30 cellular contexts compared by ENCODE assay signal in the genomic region with DNA sequence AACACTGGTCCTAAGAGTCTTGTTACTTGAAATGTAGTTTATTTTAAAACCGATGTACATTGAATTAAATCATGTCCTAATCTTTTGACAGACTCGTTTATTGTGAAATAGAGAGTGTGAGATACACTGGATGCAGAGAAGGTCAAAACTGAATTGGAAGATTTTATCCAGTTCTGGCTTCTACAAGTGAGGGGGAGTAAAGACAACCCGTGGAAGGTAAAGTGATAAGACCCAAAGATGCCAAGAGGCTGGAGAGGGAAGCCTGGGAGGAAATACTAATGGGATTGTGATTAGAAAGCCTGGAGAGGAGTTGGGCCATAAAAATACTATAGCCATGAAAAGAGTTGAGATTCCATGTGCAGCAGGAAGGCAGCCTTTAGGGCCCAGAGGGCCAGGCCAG.
"Had no signal": no experiment of that assay in that cellular context is flagged by ENCODE, and none has a peak within 500 bp of the region (broad histone marks: within the 10 kb centered on the region; RNA-seq: fewer than 3 reads in every experiment).

No MANE protein-coding gene starts in this region.

- H3K27ac ChIP-seq: neural progenitor cell, ovary, parathyroid adenoma, psoas muscle, right lobe of liver, sigmoid colon, suprapubic skin, testis, tibial artery, transverse colon, upper lobe of right lung, uterus had no signal

- H3K27ac Mint-ChIP-seq: natural killer cell; nephron; neural progenitor cell; progenitor cell of endocrine pancreas; stimulated activated memory B cell treated with anti-CD40 and anti-IgM and Interleukin-4, amounts not matched to agents 10 μg/mL and 1 μg/mL and 100 μg/mL, for 72 hours; type B pancreatic cell had no signal

- H3K27me3 Mint-ChIP-seq: progenitor cell of endocrine pancreas; stimulated activated memory B cell treated with anti-CD40 and anti-IgM and Interleukin-4, amounts not matched to agents 10 μg/mL and 1 μg/mL and 100 μg/mL, for 72 hours; stimulated activated naive CD8-positive, alpha-beta T cell treated with anti-CD3 and anti-CD28 coated beads, Interleukin-15, amount 100 ng/mL, for 72 hours; type B pancreatic cell had no signal

- H3K36me3 ChIP-seq: neural progenitor cell, ovary, right lobe of liver, sigmoid colon, suprapubic skin, tibial artery, transverse colon, upper lobe of right lung, uterus had no signal

- H3K4me1 ChIP-seq: neural progenitor cell, parathyroid adenoma, psoas muscle, right lobe of liver, sigmoid colon, suprapubic skin, testis, tibial artery, transverse colon, upper lobe of right lung, uterus had no signal

- DNase-seq: natural killer cell; occipital lobe; ovary; posterior cingulate gyrus; psoas muscle; right cardiac atrium; right lobe of liver; sigmoid colon; small intestine; stimulated activated CD4-positive, alpha-beta T cell treated with anti-CD3 and anti-CD28 coated beads, Interleukin-15, amount 100 ng/mL, for 24 hours; stimulated activated CD4-positive, alpha-beta T cell treated with anti-CD3 and anti-CD28 coated beads, Interleukin-2, amount 100 ng/mL, for 24 hours; stimulated activated CD4-positive, alpha-beta T cell treated with anti-CD3 and anti-CD28 coated beads, Interleukin-4, amount 100 ng/mL, for 1 hour; stimulated activated CD4-positive, alpha-beta T cell treated with anti-CD3 and anti-CD28 coated beads, Interleukin-4, amount 100 ng/mL, for 4 hours; stimulated activated CD8-positive, alpha-beta memory T cell treated with anti-CD3 and anti-CD28 coated beads, Interleukin-4, amount 100 ng/mL, for 48 hours; stimulated activated naive CD4-positive, alpha-beta T cell; stimulated activated naive CD8-positive, alpha-beta T cell treated with anti-CD3 and anti-CD28 coated beads, Interleukin-15, amount 100 ng/mL, for 72 hours; stimulated activated naive CD8-positive, alpha-beta T cell treated with anti-CD3 and anti-CD28 coated beads, Interleukin-15, Interleukin-2, amounts not matched to agents 100 U/mL and 50 U/mL, for 24 hours; substantia nigra; testis; tibial artery; transverse colon; upper lobe of right lung; uterus had no signal

- H3K27me3 ChIP-seq: neural progenitor cell, ovary, right lobe of liver, sigmoid colon, suprapubic skin, testis, tibial artery, transverse colon, upper lobe of right lung, uterus had no signal

- H3K4me2 ChIP-seq: neural progenitor cell had no signal

- H3K4me1 Mint-ChIP-seq: natural killer cell; nephron; stimulated activated memory B cell treated with anti-CD40 and anti-IgM and Interleukin-4, amounts not matched to agents 10 μg/mL and 1 μg/mL and 100 μg/mL, for 72 hours; stimulated activated naive CD8-positive, alpha-beta T cell treated with anti-CD3 and anti-CD28 coated beads, Interleukin-15, amount 100 ng/mL, for 72 hours had no signal

- H3K9me3 Mint-ChIP-seq: nephron; neural progenitor cell; stimulated activated memory B cell treated with anti-CD40 and anti-IgM and Interleukin-4, amounts not matched to agents 10 μg/mL and 1 μg/mL and 100 μg/mL, for 72 hours; stimulated activated naive CD8-positive, alpha-beta T cell treated with anti-CD3 and anti-CD28 coated beads, Interleukin-15, amount 100 ng/mL, for 72 hours; type B pancreatic cell had no signal

- H3K36me3 Mint-ChIP-seq: neural progenitor cell; stimulated activated memory B cell treated with anti-CD40 and anti-IgM and Interleukin-4, amounts not matched to agents 10 μg/mL and 1 μg/mL and 100 μg/mL, for 72 hours; type B pancreatic cell had no signal

- H3K4me3 ChIP-seq: neural progenitor cell, ovary, psoas muscle, right lobe of liver, sigmoid colon, suprapubic skin, tibial artery, transverse colon, upper lobe of right lung, uterus had no signal

- H3K4me3 Mint-ChIP-seq: natural killer cell; nephron; neural progenitor cell; stimulated activated memory B cell treated with anti-CD40 and anti-IgM and Interleukin-4, amounts not matched to agents 10 μg/mL and 1 μg/mL and 100 μg/mL, for 72 hours; stimulated activated naive CD8-positive, alpha-beta T cell treated with anti-CD3 and anti-CD28 coated beads, Interleukin-15, amount 100 ng/mL, for 72 hours; type B pancreatic cell had no signal

- H3K9ac ChIP-seq: neural progenitor cell, parathyroid adenoma had no signal

- H3K79me2 ChIP-seq: parathyroid adenoma had no signal
